ENCODE assay signal across 8 cellular contexts in the genomic region with DNA sequence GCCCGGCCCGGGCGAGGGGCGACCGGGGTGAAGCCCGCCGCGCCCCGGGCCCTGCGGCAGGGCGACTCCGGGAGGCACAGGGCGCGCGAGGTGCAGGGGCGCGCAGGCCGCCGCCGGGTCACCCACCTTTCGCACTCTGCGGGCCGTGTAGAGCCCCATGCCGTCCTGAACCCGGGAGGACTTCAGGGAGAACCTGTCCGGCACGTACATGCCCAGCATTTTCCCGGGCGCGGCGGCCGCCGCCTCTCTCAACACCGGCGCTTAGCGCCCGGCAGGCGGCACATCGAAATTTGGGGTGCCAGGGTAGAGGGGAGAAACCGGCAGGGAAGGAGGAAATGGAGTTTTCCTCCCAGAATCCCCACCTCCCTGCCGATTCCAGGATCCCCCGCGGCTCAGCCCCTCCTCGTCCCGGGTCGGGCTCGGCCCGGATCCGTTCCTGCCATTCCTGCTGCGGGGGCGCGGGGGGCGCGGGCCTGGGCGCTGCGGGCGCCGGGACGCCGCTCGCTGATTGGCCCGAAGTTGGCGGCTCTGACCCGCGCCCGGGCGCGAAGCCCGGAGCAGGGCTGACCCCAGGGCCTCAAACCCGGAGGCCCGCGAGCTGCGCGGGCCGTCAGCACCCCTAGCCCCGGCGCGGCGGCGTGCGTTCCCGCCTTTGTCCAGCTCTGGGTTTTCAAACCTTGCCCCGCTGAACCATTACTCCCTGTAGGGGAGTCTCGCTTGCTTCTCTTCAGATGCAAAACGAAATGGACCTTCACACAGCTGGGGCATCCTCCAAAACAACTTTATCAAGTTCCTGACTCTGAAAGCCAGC. TPM values are rescaled to one million over a fixed set of nuclear protein-coding genes. Genes with fewer than 3 reads are reported as not detected.
A peak's percentile ranks its signal among the peaks of the same experiment; 100 is the strongest.
DNase-seq lines count a peak whose midpoint lies in the region; ATAC-seq and TF ChIP-seq lines count a peak whose summit lies in the region.

Gene PRDM5, minus strand, starts transcription at position 337 of the 811 bp plus-strand sequence. Its CDS starts 118 bp downstream, at position 219.

- peak within 1 kb of the TSS; percentile 97 for H2AFZ ChIP-seq in smooth muscle cell (ENCODE audit: low read depth)

- H3K9me3 ChIP-seq in smooth muscle cell (replicated peaks; ENCODE audit: low read depth) = no peaks in the 10 kb centered on the region

- H3K4me2 ChIP-seq in smooth muscle cell = peak within 1 kb of the TSS; percentile 87

- no peaks in the 10 kb centered on the region for H4K20me1 ChIP-seq in smooth muscle cell (ENCODE audit: low read depth)

- 2% methylated on average over 82 of the region's 85 CpGs for WGBS in smooth muscle cell (ENCODE audit: low lambda C conversion rate)

- H3K4me1 ChIP-seq in smooth muscle cell (ENCODE audit: low read depth) = peaks cover 16% of the 10 kb centered on the region

- H3K27ac ChIP-seq in layer of hippocampus (ENCODE audit: low read depth, low read length) (peak within 1 kb of the TSS; percentile 60), smooth muscle cell (ENCODE audit: low read depth) (peak within 1 kb of the TSS; percentile 40)

- H3K36me3 ChIP-seq in smooth muscle cell (ENCODE audit: low read depth) = no peaks in the 10 kb centered on the region

- DNase-seq in Ammon's horn (ENCODE audit: low spot score) (peak; percentile 24), dermis blood vessel endothelial cell (peak; percentile 50), smooth muscle cell (lab: John Stamatoyannopoulos, UW; ENCODE audit: unreplicated experiment) (peak; percentile 39)
- DNase-seq in activated CD4-positive, CD25-positive, alpha-beta regulatory T cell treated with anti-CD3 and anti-CD28 coated beads, Interleukin-2, amount 50 U/mL, for 72 hours = peak; percentile 45

- H3K27me3 ChIP-seq in layer of hippocampus (ENCODE audit: control insufficient read depth, insufficient read depth, low read length) = no peaks in the 10 kb centered on the region
- no peaks in the 10 kb centered on the region for H3K27me3 ChIP-seq in smooth muscle cell (ENCODE audit: low read depth)

- peaks cover 14% of the 10 kb centered on the region for H3K79me2 ChIP-seq in smooth muscle cell (ENCODE audit: low read depth)

- H3K9ac ChIP-seq in smooth muscle cell (ENCODE audit: low read depth) = peak within 1 kb of the TSS; percentile 36

- TF ChIP-seq CTCF in smooth muscle cell (IDR thresholded peaks at IDR 0.05; ENCODE audit: borderline replicate concordance, insufficient read depth, poor library complexity, severe bottlenecking) = peak; percentile 9

- peak; percentile 35 for ATAC-seq in HG02798 (IDR thresholded peaks at IDR 0.05; ENCODE audit: poor library complexity, unreplicated experiment)
- ATAC-seq in HG02623 (IDR thresholded peaks at IDR 0.05; ENCODE audit: unreplicated experiment) = no peak
- no peak for ATAC-seq in GM21825 (IDR thresholded peaks at IDR 0.05; ENCODE audit: unreplicated experiment)

- H3K4me3 ChIP-seq in smooth muscle cell = peak within 1 kb of the TSS; percentile 77

- H3F3A ChIP-seq in smooth muscle cell (ENCODE audit: low read depth) = no peaks in the 10 kb centered on the region

RNA-seq across cellular contexts. Expression of gene PRDM5, which starts in this region (rescaled TPM):
- total RNA-seq in dermis blood vessel endothelial cell = 5.4 and 9.4 TPM in 2 replicates
- total RNA-seq in smooth muscle cell = 8.6 and 18.0 TPM in 2 replicates
- polyA plus RNA-seq in smooth muscle cell = 3.3 and 5.4 TPM in 2 replicates
